Comparison of ENCODE assay signal across 20 cellular contexts in genomic region chr1:76185207-76185606, GRCh38.
DNase-seq lines count a peak whose midpoint lies in the region; ATAC-seq, FAIRE-seq and TF ChIP-seq lines count a peak whose summit lies in the region.
"Had no signal": no experiment of that assay in that cellular context is flagged by ENCODE, and none has a peak within 500 bp of the region (broad histone marks: within the 10 kb centered on the region; RNA-seq: fewer than 3 reads in every experiment).

No MANE protein-coding gene starts in this region.

- H3K27ac ChIP-seq in Karpas-422 (ENCODE audit: low read length): peak overlapping the region; percentile 65
- H3K27ac ChIP-seq in SK-N-SH (ENCODE audit: low read depth in 2 of 2, low read length in 1 of 2): no peak overlapping the region; a peak in 1 of 4 replicates
- no peak overlapping the region for H3K27ac ChIP-seq in effector memory CD4-positive, alpha-beta T cell (ENCODE audit: insufficient read depth, low read length, poor library complexity, severe bottlenecking)
- H3K27ac ChIP-seq: C4-2B had no signal

- H3K4me1 ChIP-seq in Karpas-422 (ENCODE audit: low read length) (peaks cover 69% of the 10 kb centered on the region), SK-N-SH (ENCODE audit: control insufficient read depth in 1 of 2, insufficient read depth in 2 of 2, low read depth in 1 of 2, low read length in 1 of 2) (peaks cover 0 to 12% of the 10 kb centered on the region in 2 experiments; a peak in 1 of 4 replicates)
- H3K4me1 ChIP-seq in effector memory CD4-positive, alpha-beta T cell (ENCODE audit: control insufficient read depth, insufficient read depth, low read length, poor library complexity, severe bottlenecking): no peaks in the 10 kb centered on the region
- H3K4me1 ChIP-seq: Caco-2 had no signal

- no peaks in the 10 kb centered on the region for H3K79me2 ChIP-seq in Karpas-422 (ENCODE audit: low read length)
- H3K79me2 ChIP-seq in SK-N-SH (ENCODE audit: insufficient read depth): no peaks in the 10 kb centered on the region

- no peak for ATAC-seq in GM21360 (IDR thresholded peaks at IDR 0.05; ENCODE audit: unreplicated experiment)
- ATAC-seq: CD8-positive, alpha-beta T cell; GM23338; HCT116 had no signal

- H3K9me3 ChIP-seq in Karpas-422 (ENCODE audit: low read length): no peaks in the 10 kb centered on the region
- H3K9me3 ChIP-seq in SK-N-SH: no peaks in the 10 kb centered on the region
- no peaks in the 10 kb centered on the region for H3K9me3 ChIP-seq in effector memory CD4-positive, alpha-beta T cell (ENCODE audit: control insufficient read depth, low read length)
- H3K9me3 ChIP-seq: Caco-2 had no signal

- H3K36me3 ChIP-seq in Karpas-422 (ENCODE audit: insufficient read depth, low read length) (no peaks in the 10 kb centered on the region), SK-N-SH (replicated peaks in 1 of 2; ENCODE audit: control insufficient read depth in 1 of 2, insufficient read depth in 2 of 2, low read length in 1 of 2) (no peaks in the 10 kb centered on the region)
- no peaks in the 10 kb centered on the region for H3K36me3 ChIP-seq in effector memory CD4-positive, alpha-beta T cell (ENCODE audit: control insufficient read depth, insufficient read depth, low read length)

- TF ChIP-seq CTCF in HFF-Myc (IDR thresholded peaks at IDR 0.05; ENCODE audit: low read depth, low read length, missing control alignments) (no peak), SK-N-SH (IDR thresholded peaks at IDR 0.05) (no peak), foreskin fibroblast (IDR thresholded peaks at IDR 0.05; ENCODE audit: low read depth, low read length) (no peak)

- H3K9ac ChIP-seq in Karpas-422 (ENCODE audit: low read length) (peak overlapping the region; percentile 38), SK-N-SH (no peak overlapping the region)

- no peak for FAIRE-seq in GM19239 (lab: Jason Lieb, UNC)
- FAIRE-seq: G401.6, GM12892 had no signal

- no peaks in the 10 kb centered on the region for H3K27me3 ChIP-seq in Karpas-422 (ENCODE audit: low read length)
- no peaks in the 10 kb centered on the region for H3K27me3 ChIP-seq in SK-N-SH (ENCODE audit: insufficient read depth)
- no peaks in the 10 kb centered on the region for H3K27me3 ChIP-seq in effector memory CD4-positive, alpha-beta T cell (replicated peaks; ENCODE audit: control insufficient read depth, insufficient read depth, low read length, poor library complexity, severe bottlenecking)

- TF ChIP-seq EP300 in SK-N-SH (IDR thresholded peaks at IDR 0.05; ENCODE audit: borderline replicate concordance in 1 of 2, low read depth in 1 of 2, low read length in 1 of 2): no peak; a peak in 1 of 4 replicates

- H4K20me1 ChIP-seq in Karpas-422 (ENCODE audit: insufficient read depth, low read depth, low read length) (no peaks in the 10 kb centered on the region), SK-N-SH (ENCODE audit: insufficient read depth) (no peaks in the 10 kb centered on the region)

- peak overlapping the region; percentile 7 for H3K4me2 ChIP-seq in Karpas-422 (ENCODE audit: low read depth, low read length, poor library complexity, severe bottlenecking)
- H3K4me2 ChIP-seq in SK-N-SH: no peak overlapping the region
- H3K4me2 ChIP-seq: GM23338 had no signal

- WGBS in SK-N-SH (ENCODE audit: low lambda C conversion rate): 39% methylated on average over 5 of the region's 5 CpGs

- POLR2A ChIA-PET in SK-N-SH (lab: Yijun Ruan, JAX): no interaction called here

- H2AFZ ChIP-seq in Karpas-422 (ENCODE audit: low read length) (peak overlapping the region; percentile 11), SK-N-SH (ENCODE audit: low read depth) (no peak overlapping the region)
- H2AFZ ChIP-seq: GM23338 had no signal

- DNase-seq in HFF-Myc (ENCODE audit: extremely low read depth, low read depth): peak; percentile 24
- no peak for DNase-seq in Karpas-422
- no peak for DNase-seq in SK-N-SH
- peak; percentile 2 to 48 for DNase-seq in foreskin fibroblast
- DNase-seq in effector memory CD4-positive, alpha-beta T cell: no peak
- DNase-seq in middle frontal gyrus (ENCODE audit: extremely low spot score, low spot score): no peak
- DNase-seq in GM19239 (ENCODE audit: insufficient read length, low spot score): no peak
- DNase-seq: Caco-2; CD4-positive, CD25-positive, alpha-beta regulatory T cell; CD8-positive, alpha-beta T cell; DMS153; DND-41; H9; HFFc6 had no signal

- CTCF ChIA-PET in SK-N-SH (lab: Yijun Ruan, JAX): no interaction called here

- H3K4me3 ChIP-seq in HFF-Myc (replicated peaks; ENCODE audit: low read depth, low read length) (no peak overlapping the region), Karpas-422 (ENCODE audit: low read length) (no peak overlapping the region), SK-N-SH (ENCODE audit: low read depth in 2 of 2, low read length in 1 of 2) (no peak overlapping the region), foreskin fibroblast (ENCODE audit: low read depth in 1 of 2, low read length in 2 of 2) (no peak overlapping the region)
- no peak overlapping the region for H3K4me3 ChIP-seq in effector memory CD4-positive, alpha-beta T cell (ENCODE audit: insufficient read depth, low read depth, low read length, poor library complexity, severe bottlenecking)
- H3K4me3 ChIP-seq: GM23338 had no signal

- H3F3A ChIP-seq in SK-N-SH (replicated peaks; ENCODE audit: insufficient read depth): no peaks in the 10 kb centered on the region

- H3K9me2 ChIP-seq in Karpas-422 (replicated peaks; ENCODE audit: insufficient read depth, low read length) (no peaks in the 10 kb centered on the region), SK-N-SH (no peaks in the 10 kb centered on the region)

- TF ChIP-seq RAD21 in SK-N-SH (IDR thresholded peaks at IDR 0.05; ENCODE audit: low read length): no peak

TF ChIP-seq in SK-N-SH, 30 proteins besides CTCF, POLR2A, EP300 and RAD21:
- TF ChIP-seq PBX3 (IDR thresholded peaks at IDR 0.05) (peak; percentile 60), SMC3 (IDR thresholded peaks at IDR 0.05; ENCODE audit: low read depth, low read length) (no peak), RFX5 (IDR thresholded peaks at IDR 0.05; ENCODE audit: low read length) (no peak), TCF12 (IDR thresholded peaks at IDR 0.05) (peak; percentile 56), RXRA (IDR thresholded peaks at IDR 0.05; ENCODE audit: borderline replicate concordance, low read depth) (no peak), GATA2 (CRISPR knock-in tag; IDR thresholded peaks at IDR 0.05) (no peak), FOSL2 (IDR thresholded peaks at IDR 0.05; ENCODE audit: borderline replicate concordance, low read depth) (no peak)

Comparison
In these comparisons a context has a peak if more than half of its experiments do, and no peak if none do; other contexts are left out.
1. DNase-seq: peak in HFF-Myc (single experiment) and foreskin fibroblast (2 of 2); none in Karpas-422 (single experiment), SK-N-SH (single experiment), effector memory CD4-positive, alpha-beta T cell (0 of 3), middle frontal gyrus (single experiment) and GM19239 (single experiment).